In the genomic region with DNA sequence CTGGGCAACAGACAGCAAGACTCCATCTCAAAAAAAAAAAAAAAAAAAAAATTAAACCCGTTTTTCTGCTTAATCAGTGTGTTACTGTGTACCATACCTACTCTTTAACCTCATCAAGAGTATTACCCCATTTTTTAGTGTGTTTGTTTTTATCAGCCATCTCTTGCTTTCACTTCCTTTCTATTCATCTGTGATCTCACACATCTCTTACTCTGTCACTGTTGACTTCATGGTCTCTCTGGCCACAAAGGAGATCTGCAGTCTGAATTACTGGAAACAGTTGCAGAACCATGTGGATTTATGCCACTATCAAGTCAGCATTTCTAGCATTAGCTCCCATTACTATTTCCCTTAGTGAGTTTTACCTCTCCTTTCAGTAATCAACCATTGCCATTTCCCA, we compare ENCODE assay signal across 1 cellular context.
TF ChIP-seq lines count a peak whose summit lies in the region.

No MANE protein-coding gene starts in this region.

TF ChIP-seq in GM23338, 12 proteins besides CTCF, POLR2A, EP300 and RAD21:
- no peak for TF ChIP-seq EZH2 (IDR thresholded peaks at IDR 0.05; ENCODE audit: low read depth, unreplicated experiment)
- TF ChIP-seq, protein P1, sequence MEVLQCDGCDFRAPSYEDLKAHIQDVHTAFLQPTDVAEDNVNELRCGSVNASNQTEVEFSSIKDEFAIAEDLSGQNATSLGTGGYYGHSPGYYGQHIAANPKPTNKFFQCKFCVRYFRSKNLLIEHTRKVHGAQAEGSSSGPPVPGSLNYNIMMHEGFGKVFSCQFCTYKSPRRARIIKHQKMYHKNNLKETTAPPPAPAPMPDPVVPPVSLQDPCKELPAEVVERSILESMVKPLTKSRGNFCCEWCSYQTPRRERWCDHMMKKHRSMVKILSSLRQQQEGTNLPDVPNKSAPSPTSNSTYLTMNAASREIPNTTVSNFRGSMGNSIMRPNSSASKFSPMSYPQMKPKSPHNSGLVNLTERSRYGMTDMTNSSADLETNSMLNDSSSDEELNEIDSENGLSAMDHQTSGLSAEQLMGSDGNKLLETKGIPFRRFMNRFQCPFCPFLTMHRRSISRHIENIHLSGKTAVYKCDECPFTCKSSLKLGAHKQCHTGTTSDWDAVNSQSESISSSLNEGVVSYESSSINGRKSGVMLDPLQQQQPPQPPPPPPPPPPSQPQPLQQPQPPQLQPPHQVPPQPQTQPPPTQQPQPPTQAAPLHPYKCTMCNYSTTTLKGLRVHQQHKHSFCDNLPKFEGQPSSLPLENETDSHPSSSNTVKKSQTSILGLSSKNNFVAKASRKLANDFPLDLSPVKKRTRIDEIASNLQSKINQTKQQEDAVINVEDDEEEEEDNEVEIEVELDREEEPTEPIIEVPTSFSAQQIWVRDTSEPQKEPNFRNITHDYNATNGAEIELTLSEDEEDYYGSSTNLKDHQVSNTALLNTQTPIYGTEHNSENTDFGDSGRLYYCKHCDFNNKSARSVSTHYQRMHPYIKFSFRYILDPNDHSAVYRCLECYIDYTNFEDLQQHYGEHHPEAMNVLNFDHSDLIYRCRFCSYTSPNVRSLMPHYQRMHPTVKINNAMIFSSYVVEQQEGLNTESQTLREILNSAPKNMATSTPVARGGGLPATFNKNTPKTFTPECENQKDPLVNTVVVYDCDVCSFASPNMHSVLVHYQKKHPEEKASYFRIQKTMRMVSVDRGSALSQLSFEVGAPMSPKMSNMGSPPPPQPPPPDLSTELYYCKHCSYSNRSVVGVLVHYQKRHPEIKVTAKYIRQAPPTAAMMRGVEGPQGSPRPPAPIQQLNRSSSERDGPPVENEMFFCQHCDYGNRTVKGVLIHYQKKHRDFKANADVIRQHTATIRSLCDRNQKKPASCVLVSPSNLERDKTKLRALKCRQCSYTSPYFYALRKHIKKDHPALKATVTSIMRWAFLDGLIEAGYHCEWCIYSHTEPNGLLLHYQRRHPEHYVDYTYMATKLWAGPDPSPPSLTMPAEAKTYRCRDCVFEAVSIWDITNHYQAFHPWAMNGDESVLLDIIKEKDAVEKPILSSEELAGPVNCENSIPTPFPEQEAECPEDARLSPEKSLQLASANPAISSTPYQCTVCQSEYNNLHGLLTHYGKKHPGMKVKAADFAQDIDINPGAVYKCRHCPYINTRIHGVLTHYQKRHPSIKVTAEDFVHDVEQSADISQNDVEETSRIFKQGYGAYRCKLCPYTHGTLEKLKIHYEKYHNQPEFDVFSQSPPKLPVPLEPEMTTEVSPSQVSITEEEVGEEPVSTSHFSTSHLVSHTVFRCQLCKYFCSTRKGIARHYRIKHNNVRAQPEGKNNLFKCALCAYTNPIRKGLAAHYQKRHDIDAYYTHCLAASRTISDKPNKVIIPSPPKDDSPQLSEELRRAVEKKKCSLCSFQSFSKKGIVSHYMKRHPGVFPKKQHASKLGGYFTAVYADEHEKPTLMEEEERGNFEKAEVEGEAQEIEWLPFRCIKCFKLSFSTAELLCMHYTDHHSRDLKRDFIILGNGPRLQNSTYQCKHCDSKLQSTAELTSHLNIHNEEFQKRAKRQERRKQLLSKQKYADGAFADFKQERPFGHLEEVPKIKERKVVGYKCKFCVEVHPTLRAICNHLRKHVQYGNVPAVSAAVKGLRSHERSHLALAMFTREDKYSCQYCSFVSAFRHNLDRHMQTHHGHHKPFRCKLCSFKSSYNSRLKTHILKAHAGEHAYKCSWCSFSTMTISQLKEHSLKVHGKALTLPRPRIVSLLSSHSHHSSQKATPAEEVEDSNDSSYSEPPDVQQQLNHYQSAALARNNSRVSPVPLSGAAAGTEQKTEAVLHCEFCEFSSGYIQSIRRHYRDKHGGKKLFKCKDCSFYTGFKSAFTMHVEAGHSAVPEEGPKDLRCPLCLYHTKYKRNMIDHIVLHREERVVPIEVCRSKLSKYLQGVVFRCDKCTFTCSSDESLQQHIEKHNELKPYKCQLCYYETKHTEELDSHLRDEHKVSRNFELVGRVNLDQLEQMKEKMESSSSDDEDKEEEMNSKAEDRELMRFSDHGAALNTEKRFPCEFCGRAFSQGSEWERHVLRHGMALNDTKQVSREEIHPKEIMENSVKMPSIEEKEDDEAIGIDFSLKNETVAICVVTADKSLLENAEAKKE (CRISPR knock-in tag; IDR thresholded peaks at IDR 0.05), result no peak
- no peak for TF ChIP-seq ZNF114 (CRISPR knock-in tag; IDR thresholded peaks at IDR 0.05)
- TF ChIP-seq ZNF331 (CRISPR knock-in tag; IDR thresholded peaks at IDR 0.05; ENCODE audit: low read depth), result no peak
- TF ChIP-seq, protein P2, sequence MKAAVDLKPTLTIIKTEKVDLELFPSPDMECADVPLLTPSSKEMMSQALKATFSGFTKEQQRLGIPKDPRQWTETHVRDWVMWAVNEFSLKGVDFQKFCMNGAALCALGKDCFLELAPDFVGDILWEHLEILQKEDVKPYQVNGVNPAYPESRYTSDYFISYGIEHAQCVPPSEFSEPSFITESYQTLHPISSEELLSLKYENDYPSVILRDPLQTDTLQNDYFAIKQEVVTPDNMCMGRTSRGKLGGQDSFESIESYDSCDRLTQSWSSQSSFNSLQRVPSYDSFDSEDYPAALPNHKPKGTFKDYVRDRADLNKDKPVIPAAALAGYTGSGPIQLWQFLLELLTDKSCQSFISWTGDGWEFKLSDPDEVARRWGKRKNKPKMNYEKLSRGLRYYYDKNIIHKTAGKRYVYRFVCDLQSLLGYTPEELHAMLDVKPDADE (IDR thresholded peaks at IDR 0.05), result no peak
- TF ChIP-seq EZH2phosphoT487 (IDR thresholded peaks at IDR 0.05; ENCODE audit: unreplicated experiment), result no peak
- TF ChIP-seq JUNB (IDR thresholded peaks at IDR 0.05; ENCODE audit: unreplicated experiment), result no peak
